Comparison of ENCODE assay signal across 5 cellular contexts in the genomic region with DNA sequence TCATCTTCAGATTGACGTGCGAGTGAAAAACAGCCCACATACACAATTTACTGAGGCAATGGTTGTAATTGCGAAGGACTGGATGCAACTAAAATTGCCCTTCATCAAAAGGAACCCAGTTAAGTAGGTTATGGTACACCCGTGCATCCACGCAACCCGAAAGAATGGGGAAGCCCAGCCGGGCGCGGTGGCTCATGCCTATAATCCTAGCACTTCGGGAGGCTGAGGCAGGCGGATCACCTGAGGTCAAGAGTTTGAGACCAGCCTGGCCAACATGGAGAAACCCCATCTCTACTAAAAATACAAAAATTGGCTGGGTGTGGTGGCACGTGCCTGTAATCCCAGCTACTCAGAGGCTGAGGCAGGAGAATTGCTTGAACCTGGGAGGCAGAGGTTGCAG. TPM values are rescaled to one million over a fixed set of nuclear protein-coding genes. Genes with fewer than 3 reads are reported as not detected.
"Had no signal": no experiment of that assay in that cellular context is flagged by ENCODE, and none has a peak within 500 bp of the region (broad histone marks: within the 10 kb centered on the region; RNA-seq: fewer than 3 reads in every experiment).

No MANE protein-coding gene starts in this region.

RNA-seq across cellular contexts. Expression of a gene that starts 50.6 kb away (rescaled TPM):
- total RNA-seq: LHCN-M2, MCF 10A, NCI-H460, Right ventricle myocardium inferior, SK-MEL-5 had no signal
